12 cellular contexts compared by ENCODE assay signal in genomic region chr17:27569884-27570577, GRCh38.
DNase-seq lines count a peak whose midpoint lies in the region; ATAC-seq and TF ChIP-seq lines count a peak whose summit lies in the region.
"Had no signal": no experiment of that assay in that cellular context is flagged by ENCODE, and none has a peak within 500 bp of the region (broad histone marks: within the 10 kb centered on the region; RNA-seq: fewer than 3 reads in every experiment).

No MANE protein-coding gene starts in this region.

- no peak for DNase-seq in activated naive CD8-positive, alpha-beta T cell treated with anti-CD3 and anti-CD28 coated beads, Interleukin-2, amount 50 U/mL, for 24 hours
- DNase-seq in mucosa of descending colon (no peak), SIG-M5 (lab: John Stamatoyannopoulos, UW) (no peak), GM10248 (ENCODE audit: extremely low spot score) (no peak), MV-4-11 (lab: John Stamatoyannopoulos, UW) (no peak)
- DNase-seq: aorta, NCI-H446 had no signal

- POLR2A ChIA-PET in HEK293 (lab: Yijun Ruan, JAX) (no interaction called here), GM10248 (lab: Yijun Ruan, JAX) (no interaction called here)

- H3K27me3 Mint-ChIP-seq in activated naive CD8-positive, alpha-beta T cell treated with anti-CD3 and anti-CD28 coated beads, Interleukin-2, amount 50 U/mL, for 24 hours = no peaks in the 10 kb centered on the region
- H3K27me3 Mint-ChIP-seq: naive thymus-derived CD4-positive, alpha-beta T cell had no signal

- peaks cover 17 to 64% (median 57%) of the 10 kb centered on the region in 10 experiments for H3K4me1 ChIP-seq in BLaER1 treated with 17β-estradiol and CSF1 and Interleukin-3, amounts not matched to agents 10 nM and 100 nM
- H3K4me1 ChIP-seq in HEK293 (ENCODE audit: control insufficient read depth, insufficient read depth, low read length) (peaks cover 9% of the 10 kb centered on the region), mucosa of descending colon (ENCODE audit: low read depth) (no peaks in the 10 kb centered on the region)

- no peaks in the 10 kb centered on the region for H3K27me3 ChIP-seq in BLaER1 treated with 17β-estradiol and CSF1 and Interleukin-3, amounts not matched to agents 10 nM and 100 nM
- H3K27me3 ChIP-seq: suprapubic skin had no signal

- no peaks in the 10 kb centered on the region for H3K36me3 ChIP-seq in BLaER1 treated with 17β-estradiol and CSF1 and Interleukin-3, amounts not matched to agents 10 nM and 100 nM
- H3K36me3 ChIP-seq in HEK293 (ENCODE audit: control insufficient read depth in 2 of 2, insufficient read depth in 1 of 2, low read length in 2 of 2) = no peaks in the 10 kb centered on the region
- no peaks in the 10 kb centered on the region for H3K36me3 ChIP-seq in mucosa of descending colon (ENCODE audit: low read depth)
- H3K36me3 ChIP-seq: suprapubic skin had no signal

- H3K4me1 Mint-ChIP-seq in activated naive CD8-positive, alpha-beta T cell treated with anti-CD3 and anti-CD28 coated beads, Interleukin-2, amount 50 U/mL, for 24 hours = peaks cover 85% of the 10 kb centered on the region

- H4K20me1 ChIP-seq in BLaER1 treated with 17β-estradiol and CSF1 and Interleukin-3, amounts not matched to agents 10 nM and 100 nM = peaks cover 0 to 20% (median 4%) of the 10 kb centered on the region in 11 experiments; a peak in 6 of 22 replicates

- H3K9me3 Mint-ChIP-seq in activated naive CD8-positive, alpha-beta T cell treated with anti-CD3 and anti-CD28 coated beads, Interleukin-2, amount 50 U/mL, for 24 hours = no peaks in the 10 kb centered on the region
- H3K9me3 Mint-ChIP-seq: naive thymus-derived CD4-positive, alpha-beta T cell had no signal

- intact Hi-C loops in mucosa of descending colon (cut with DNase I, micrococcal nuclease) = loop anchor here in 1 of 2 donors (10.0 kb wide), 1 partner anchor 55 kb away; no protein-coding TSS in a partner anchor

- no peak overlapping the region; a peak in 1 of 22 replicates for H3K9ac ChIP-seq in BLaER1 treated with 17β-estradiol and CSF1 and Interleukin-3, amounts not matched to agents 10 nM and 100 nM

- ATAC-seq in activated naive CD8-positive, alpha-beta T cell treated with anti-CD3 and anti-CD28 coated beads, Interleukin-2, amount 50 U/mL, for 24 hours = no peak
- ATAC-seq in mucosa of descending colon (peak; percentile 64), HG03520 (IDR thresholded peaks at IDR 0.05; ENCODE audit: unreplicated experiment) (no peak)

- CTCF ChIA-PET in HEK293 (lab: Yijun Ruan, JAX) = interaction anchor here (0.7 to 4.9 kb wide), 13 partner anchors 8 to 444 kb away, joined by 3 to 39 read pairs (median 6); no protein-coding TSS in a partner anchor
- CTCF ChIA-PET in GM10248 (lab: Yijun Ruan, JAX) = interaction anchor here (0.9 to 11.6 kb wide), 6 partner anchors 9 to 62 kb away, joined by 3 to 125 read pairs (median 4); no protein-coding TSS in a partner anchor

- H3K27ac Mint-ChIP-seq in activated naive CD8-positive, alpha-beta T cell treated with anti-CD3 and anti-CD28 coated beads, Interleukin-2, amount 50 U/mL, for 24 hours = peak overlapping the region; percentile 64

- peak overlapping the region in 9 of 11 experiments; percentile 41 to 78 (median 57); a peak in 17 of 22 replicates for H3K4me2 ChIP-seq in BLaER1 treated with 17β-estradiol and CSF1 and Interleukin-3, amounts not matched to agents 10 nM and 100 nM

- H3K4me3 ChIP-seq in BLaER1 treated with 17β-estradiol and CSF1 and Interleukin-3, amounts not matched to agents 10 nM and 100 nM = no peak overlapping the region
- H3K4me3 ChIP-seq in HEK293 (ENCODE audit: low read depth, low read length) (no peak overlapping the region), mucosa of descending colon (no peak overlapping the region)
- H3K4me3 ChIP-seq: suprapubic skin had no signal

- H3K9me3 ChIP-seq in BLaER1 treated with 17β-estradiol and CSF1 and Interleukin-3, amounts not matched to agents 10 nM and 100 nM (replicated peaks in 1 of 11) = no peaks in the 10 kb centered on the region
- H3K9me3 ChIP-seq in HEK293 (ENCODE audit: control insufficient read depth, insufficient read depth, low read depth, low read length) (no peaks in the 10 kb centered on the region), mucosa of descending colon (no peaks in the 10 kb centered on the region)
- H3K9me3 ChIP-seq: suprapubic skin had no signal

- no peak overlapping the region for H3K4me3 Mint-ChIP-seq in activated naive CD8-positive, alpha-beta T cell treated with anti-CD3 and anti-CD28 coated beads, Interleukin-2, amount 50 U/mL, for 24 hours
- H3K4me3 Mint-ChIP-seq: naive thymus-derived CD4-positive, alpha-beta T cell had no signal

- peaks cover 19% of the 10 kb centered on the region for H3K36me3 Mint-ChIP-seq in activated naive CD8-positive, alpha-beta T cell treated with anti-CD3 and anti-CD28 coated beads, Interleukin-2, amount 50 U/mL, for 24 hours (ENCODE audit: low read depth)

- H3K27ac ChIP-seq in BLaER1 treated with 17β-estradiol and CSF1 and Interleukin-3, amounts not matched to agents 10 nM and 100 nM = 0 out of 22 replicates have a peak overlapping the region, but pooled peaks of 1 of the 11 experiments have one; percentile 27
- H3K27ac ChIP-seq in HEK293 (ENCODE audit: extremely low read depth, low read depth, low read length) = no peak overlapping the region
- H3K27ac ChIP-seq: suprapubic skin had no signal

- TF ChIP-seq CTCF in HEK293 (tag by site-specific recombination; IDR thresholded peaks at IDR 0.05) (no peak), mucosa of descending colon (IDR thresholded peaks at IDR 0.05) (no peak), GM10248 (IDR thresholded peaks at IDR 0.05; ENCODE audit: control extremely low read depth, extremely low read depth, low read depth, missing control alignments) (no peak)

TF ChIP-seq in HEK293, 187 proteins besides CTCF, POLR2A, EP300 and RAD21:
- TF ChIP-seq GLIS1 (tag by site-specific recombination; IDR thresholded peaks at IDR 0.05) (peak; percentile 88), ZNF624 (tag by site-specific recombination; IDR thresholded peaks at IDR 0.05) (no peak), ZIC2 (tag by site-specific recombination; IDR thresholded peaks at IDR 0.05) (peak; percentile 8; the same call in 1 of the 2 replicates)
